Comparison of ENCODE assay signal across 12 cellular contexts in genomic region chr6:109318328-109318876, GRCh38.
DNase-seq lines count a peak whose midpoint lies in the region; ATAC-seq lines count a peak whose summit lies in the region.
"Had no signal": no experiment of that assay in that cellular context is flagged by ENCODE, and none has a peak within 500 bp of the region (broad histone marks: within the 10 kb centered on the region; RNA-seq: fewer than 3 reads in every experiment).

No MANE protein-coding gene starts in this region.

- H3K27me3 ChIP-seq in BLaER1 treated with 17β-estradiol and CSF1 and Interleukin-3, amounts not matched to agents 10 nM and 100 nM = no peaks in the 10 kb centered on the region
- no peaks in the 10 kb centered on the region for H3K27me3 ChIP-seq in mucosa of stomach (ENCODE audit: control insufficient read depth, insufficient read depth, low read length)
- no peaks in the 10 kb centered on the region for H3K27me3 ChIP-seq in naive thymus-derived CD4-positive, alpha-beta T cell (ENCODE audit: control insufficient read depth in 2 of 2, insufficient read depth in 2 of 2, low read length in 2 of 2)
- H3K27me3 ChIP-seq: stomach had no signal

- intact Hi-C loops in naive thymus-derived CD4-positive, alpha-beta T cell (cut with micrococcal nuclease) = no loop called here

- no peak overlapping the region for H3K4me3 Mint-ChIP-seq in naive thymus-derived CD4-positive, alpha-beta T cell
- no peak overlapping the region for H3K4me3 Mint-ChIP-seq in stimulated activated naive CD8-positive, alpha-beta T cell treated with anti-CD3 and anti-CD28 coated beads, Interleukin-15, amount 100 ng/mL, for 72 hours
- H3K4me3 Mint-ChIP-seq: B cell had no signal

- H3K36me3 ChIP-seq in BLaER1 treated with 17β-estradiol and CSF1 and Interleukin-3, amounts not matched to agents 10 nM and 100 nM = no peaks in the 10 kb centered on the region
- H3K36me3 ChIP-seq in mucosa of stomach (ENCODE audit: control insufficient read depth, insufficient read depth, low read length) = no peaks in the 10 kb centered on the region
- no peaks in the 10 kb centered on the region for H3K36me3 ChIP-seq in naive thymus-derived CD4-positive, alpha-beta T cell (ENCODE audit: control insufficient read depth in 2 of 3, insufficient read depth in 3 of 3, low read length in 3 of 3)
- H3K36me3 ChIP-seq: stomach had no signal

- peak overlapping the region in 7 of 11 experiments; percentile 3 to 64 (median 50); a peak in 9 of 22 replicates for H3K27ac ChIP-seq in BLaER1 treated with 17β-estradiol and CSF1 and Interleukin-3, amounts not matched to agents 10 nM and 100 nM
- peak overlapping the region; percentile 97 for H3K27ac ChIP-seq in caudate nucleus (ENCODE audit: low read depth, low read length)
- H3K27ac ChIP-seq in naive thymus-derived CD4-positive, alpha-beta T cell (ENCODE audit: low read depth, low read length) = no peak overlapping the region

- H3K4me1 Mint-ChIP-seq in naive thymus-derived CD4-positive, alpha-beta T cell = peaks cover 7 to 15% (median 8%) of the 10 kb centered on the region in 7 donors
- H3K4me1 Mint-ChIP-seq in stimulated activated naive CD8-positive, alpha-beta T cell treated with anti-CD3 and anti-CD28 coated beads, Interleukin-15, amount 100 ng/mL, for 72 hours = peaks cover 10% of the 10 kb centered on the region

- H3K36me3 Mint-ChIP-seq in naive thymus-derived CD4-positive, alpha-beta T cell = peaks cover 0 to 2% (median 0%) of the 10 kb centered on the region in 5 donors

- H3K9ac ChIP-seq in BLaER1 treated with 17β-estradiol and CSF1 and Interleukin-3, amounts not matched to agents 10 nM and 100 nM = peak overlapping the region in 5 of 11 experiments; percentile 2 to 33 (median 8); a peak in 2 of 22 replicates
- peak overlapping the region; percentile 58 for H3K9ac ChIP-seq in mucosa of stomach (ENCODE audit: low read length)

- POLR2A ChIA-PET in naive thymus-derived CD4-positive, alpha-beta T cell (lab: Charles Lee) = interaction anchor here (0.7 kb wide), 1 partner anchor 15 kb away, joined by 5 read pairs; no protein-coding TSS in a partner anchor

- no peaks in the 10 kb centered on the region for H4K20me1 ChIP-seq in BLaER1 treated with 17β-estradiol and CSF1 and Interleukin-3, amounts not matched to agents 10 nM and 100 nM

- CTCF ChIA-PET in naive thymus-derived CD4-positive, alpha-beta T cell (lab: Charles Lee) = no interaction called here

- no peak overlapping the region for H3K4me3 ChIP-seq in BLaER1 treated with 17β-estradiol and CSF1 and Interleukin-3, amounts not matched to agents 10 nM and 100 nM
- no peak overlapping the region for H3K4me3 ChIP-seq in mucosa of stomach (ENCODE audit: low read length)
- H3K4me3 ChIP-seq in naive thymus-derived CD4-positive, alpha-beta T cell (ENCODE audit: low read length) = no peak overlapping the region
- H3K4me3 ChIP-seq: stomach had no signal

- H3K4me1 ChIP-seq in BLaER1 treated with 17β-estradiol and CSF1 and Interleukin-3, amounts not matched to agents 10 nM and 100 nM = peaks cover 56 to 75% (median 68%) of the 10 kb centered on the region in 10 experiments
- peaks cover 32% of the 10 kb centered on the region for H3K4me1 ChIP-seq in mucosa of stomach (ENCODE audit: control insufficient read depth, insufficient read depth, low read length)
- H3K4me1 ChIP-seq in naive thymus-derived CD4-positive, alpha-beta T cell (ENCODE audit: control insufficient read depth in 2 of 2, insufficient read depth in 2 of 2, low read length in 2 of 2) = no peaks in the 10 kb centered on the region

- H3K4me2 ChIP-seq in BLaER1 treated with 17β-estradiol and CSF1 and Interleukin-3, amounts not matched to agents 10 nM and 100 nM = peak overlapping the region; percentile 53 to 83 (median 74)

- peak; percentile 45 for DNase-seq in NCI-H146 treated with DMSO at 0.1 percent for 48 hours (lab: John Stamatoyannopoulos, UW; ENCODE audit: unreplicated experiment)
- peak in 55 of 61 donors; percentile 16 to 85 (median 59) for DNase-seq in caudate nucleus (lab: John Stamatoyannopoulos, UW)
- no peak for DNase-seq in naive thymus-derived CD4-positive, alpha-beta T cell
- DNase-seq in DMS114 treated with DMSO at 0.1 percent for 48 hours (lab: John Stamatoyannopoulos, UW; ENCODE audit: unreplicated experiment) = no peak
- DNase-seq in NCI-H1105 treated with DMSO at 0.1 percent for 48 hours (lab: John Stamatoyannopoulos, UW) = no peak
- no peak for DNase-seq in stimulated activated naive CD8-positive, alpha-beta T cell treated with anti-CD3 and anti-CD28 coated beads, Interleukin-15, amount 100 ng/mL, for 72 hours
- DNase-seq: activated CD4-positive, alpha-beta T cell treated with anti-CD3 and anti-CD28 coated beads, Interleukin-2, amount 50 U/mL, for 48 hours; aorta; stomach had no signal

- H3K27ac Mint-ChIP-seq in naive thymus-derived CD4-positive, alpha-beta T cell = peak overlapping the region in 1 of 9 donors; percentile 9
- no peak overlapping the region for H3K27ac Mint-ChIP-seq in stimulated activated naive CD8-positive, alpha-beta T cell treated with anti-CD3 and anti-CD28 coated beads, Interleukin-15, amount 100 ng/mL, for 72 hours
- H3K27ac Mint-ChIP-seq: B cell had no signal

- no peaks in the 10 kb centered on the region for H3K27me3 Mint-ChIP-seq in naive thymus-derived CD4-positive, alpha-beta T cell
- H3K27me3 Mint-ChIP-seq in stimulated activated naive CD8-positive, alpha-beta T cell treated with anti-CD3 and anti-CD28 coated beads, Interleukin-15, amount 100 ng/mL, for 72 hours = no peaks in the 10 kb centered on the region
- H3K27me3 Mint-ChIP-seq: B cell had no signal

- peaks cover 0 to 3% (median 0%) of the 10 kb centered on the region in 11 donors for H3K9me3 Mint-ChIP-seq in naive thymus-derived CD4-positive, alpha-beta T cell
- H3K9me3 Mint-ChIP-seq in stimulated activated naive CD8-positive, alpha-beta T cell treated with anti-CD3 and anti-CD28 coated beads, Interleukin-15, amount 100 ng/mL, for 72 hours = no peaks in the 10 kb centered on the region

- ATAC-seq in naive thymus-derived CD4-positive, alpha-beta T cell = no peak
- no peak for ATAC-seq in stimulated activated naive CD8-positive, alpha-beta T cell treated with anti-CD3 and anti-CD28 coated beads, Interleukin-15, amount 100 ng/mL, for 72 hours

- 0 out of 22 replicates have a peak, but pooled peaks cover 0 to 9% (median 0%) of the 10 kb centered on the region in 11 experiments for H3K9me3 ChIP-seq in BLaER1 treated with 17β-estradiol and CSF1 and Interleukin-3, amounts not matched to agents 10 nM and 100 nM (replicated peaks in 1 of 11)
- H3K9me3 ChIP-seq in mucosa of stomach (ENCODE audit: control insufficient read depth, low read length) = no peaks in the 10 kb centered on the region
- H3K9me3 ChIP-seq in naive thymus-derived CD4-positive, alpha-beta T cell (ENCODE audit: control insufficient read depth in 2 of 3, low read length in 3 of 3) = no peaks in the 10 kb centered on the region
- H3K9me3 ChIP-seq: stomach had no signal

Comparison
In these comparisons a context has a peak if more than half of its experiments do, and no peak if none do; other contexts are left out.
1. DNase-seq: peak in NCI-H146 treated with DMSO at 0.1 percent for 48 hours (single experiment) and caudate nucleus (55 of 61); none in naive thymus-derived CD4-positive, alpha-beta T cell (0 of 9), DMS114 treated with DMSO at 0.1 percent for 48 hours (single experiment), NCI-H1105 treated with DMSO at 0.1 percent for 48 hours (single experiment) and stimulated activated naive CD8-positive, alpha-beta T cell treated with anti-CD3 and anti-CD28 coated beads, Interleukin-15, amount 100 ng/mL, for 72 hours (0 of 2).